Comparison of ENCODE assay signal across 1 cellular context in genomic region chr17:10019941-10020403, GRCh38.
TF ChIP-seq lines count a peak whose summit lies in the region.

No MANE protein-coding gene starts in this region.

TF ChIP-seq in A549, 52 proteins besides CTCF, POLR2A, EP300 and RAD21 (continued from another document):
- no peak for TF ChIP-seq MAX (IDR thresholded peaks at IDR 0.05)
- no peak for TF ChIP-seq JUNB (IDR thresholded peaks at IDR 0.05)
- TF ChIP-seq NFE2L2 (conservative IDR thresholded peaks at IDR 0.05; ENCODE audit: low read length), result peak; percentile 83
- no peak for TF ChIP-seq RNF2 (IDR thresholded peaks at IDR 0.05; ENCODE audit: borderline replicate concordance, low read depth)
